Comparison of ENCODE assay signal across 1 cellular context in genomic region chr3:195183071-195183776, GRCh38.
A peak's percentile ranks its signal among the peaks of the same experiment; 100 is the strongest.
TF ChIP-seq lines count a peak whose summit lies in the region.

No MANE protein-coding gene starts in this region.

TF ChIP-seq in K562, 482 proteins besides CTCF, POLR2A, EP300 and RAD21 (continued from another document):
- TF ChIP-seq, protein P1, sequence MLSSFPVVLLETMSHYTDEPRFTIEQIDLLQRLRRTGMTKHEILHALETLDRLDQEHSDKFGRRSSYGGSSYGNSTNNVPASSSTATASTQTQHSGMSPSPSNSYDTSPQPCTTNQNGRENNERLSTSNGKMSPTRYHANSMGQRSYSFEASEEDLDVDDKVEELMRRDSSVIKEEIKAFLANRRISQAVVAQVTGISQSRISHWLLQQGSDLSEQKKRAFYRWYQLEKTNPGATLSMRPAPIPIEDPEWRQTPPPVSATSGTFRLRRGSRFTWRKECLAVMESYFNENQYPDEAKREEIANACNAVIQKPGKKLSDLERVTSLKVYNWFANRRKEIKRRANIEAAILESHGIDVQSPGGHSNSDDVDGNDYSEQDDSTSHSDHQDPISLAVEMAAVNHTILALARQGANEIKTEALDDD (IDR thresholded peaks at IDR 0.05): no peak
- peak; percentile 31; the same call in 1 of the 2 replicates for TF ChIP-seq CBFA2T3 (IDR thresholded peaks at IDR 0.05)
- TF ChIP-seq EGR1 (conservative IDR thresholded peaks at IDR 0.05): 0 out of 2 replicates have a peak, but pooled peaks have one; percentile 11
- TF ChIP-seq ZNF699 (CRISPR knock-in tag; IDR thresholded peaks at IDR 0.05; ENCODE audit: insufficient replicate concordance): no peak
- TF ChIP-seq MAZ (CRISPR knock-in tag; conservative IDR thresholded peaks at IDR 0.05 in 1 of 2, IDR thresholded peaks at IDR 0.05 in 1 of 2): no peak
- TF ChIP-seq PRDM10 (IDR thresholded peaks at IDR 0.05; ENCODE audit: partially characterized antibody): peak; percentile 81
- TF ChIP-seq SOX6 (IDR thresholded peaks at IDR 0.05): 0 out of 2 replicates have a peak, but pooled peaks have one; percentile 21
- TF ChIP-seq, protein P2, sequence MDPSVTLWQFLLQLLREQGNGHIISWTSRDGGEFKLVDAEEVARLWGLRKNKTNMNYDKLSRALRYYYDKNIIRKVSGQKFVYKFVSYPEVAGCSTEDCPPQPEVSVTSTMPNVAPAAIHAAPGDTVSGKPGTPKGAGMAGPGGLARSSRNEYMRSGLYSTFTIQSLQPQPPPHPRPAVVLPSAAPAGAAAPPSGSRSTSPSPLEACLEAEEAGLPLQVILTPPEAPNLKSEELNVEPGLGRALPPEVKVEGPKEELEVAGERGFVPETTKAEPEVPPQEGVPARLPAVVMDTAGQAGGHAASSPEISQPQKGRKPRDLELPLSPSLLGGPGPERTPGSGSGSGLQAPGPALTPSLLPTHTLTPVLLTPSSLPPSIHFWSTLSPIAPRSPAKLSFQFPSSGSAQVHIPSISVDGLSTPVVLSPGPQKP (CRISPR knock-in tag; IDR thresholded peaks at IDR 0.05): no peak
